ENCODE assay signal across 1 cellular context in genomic region chr18:69949538-69949936, GRCh38.
TF ChIP-seq lines count a peak whose summit lies in the region.

No MANE protein-coding gene starts in this region.

TF ChIP-seq in H1, 55 proteins besides CTCF, POLR2A, EP300 and RAD21 (continued from another document):
- TF ChIP-seq E2F6 (IDR thresholded peaks at IDR 0.05) = no peak
- no peak for TF ChIP-seq HDAC6 (IDR thresholded peaks at IDR 0.05; ENCODE audit: low read depth, low read length)
